Comparison of ENCODE assay signal across 25 cellular contexts in genomic region chr1:108865316-108865910, GRCh38. TPM values are rescaled to one million over a fixed set of nuclear protein-coding genes. Genes with fewer than 3 reads are reported as not detected.
A peak's percentile ranks its signal among the peaks of the same experiment; 100 is the strongest.
DNase-seq lines count a peak whose midpoint lies in the region; FAIRE-seq and TF ChIP-seq lines count a peak whose summit lies in the region.
"Had no signal": no experiment of that assay in that cellular context is flagged by ENCODE, and none has a peak within 500 bp of the region (broad histone marks: within the 10 kb centered on the region; RNA-seq: fewer than 3 reads in every experiment).

No MANE protein-coding gene starts in this region.

- H3K9me2 ChIP-seq in PC-9 (ENCODE audit: insufficient read depth), result no peaks in the 10 kb centered on the region

- DNase-seq in NCI-H510A treated with DMSO at 0.1 percent for 48 hours (lab: John Stamatoyannopoulos, UW), result peak; percentile 26
- DNase-seq in NCI-H510A (lab: John Stamatoyannopoulos, UW), result no peak
- peak; percentile 31 to 94 for DNase-seq in PC-9
- no peak for DNase-seq in esophagus squamous epithelium (lab: John Stamatoyannopoulos, UW)
- peak; percentile 31 for DNase-seq in small intestine
- no peak for DNase-seq in coronary artery (ENCODE audit: low spot score)
- DNase-seq in NCI-H128 (lab: John Stamatoyannopoulos, UW; ENCODE audit: unreplicated experiment), result no peak
- no peak for DNase-seq in activated CD4-positive, alpha-beta T cell treated with anti-CD3 and anti-CD28 coated beads, Interleukin-2, amount 50 U/mL, for 1 hour
- DNase-seq: 8988T; activated CD8-positive, alpha-beta memory T cell treated with anti-CD3 and anti-CD28 coated beads for 24 hours; activated T-cell treated with anti-CD3 and anti-CD28 coated beads, Interleukin-2, amount 50 U/mL, for 1 hour; CD4-positive, alpha-beta memory T cell; DMS79; effector memory CD8-positive, alpha-beta T cell; lower lobe of right lung; NCI-H1105 treated with DMSO at 0.1 percent for 48 hours; NCI-H2029 treated with DMSO at 0.1 percent for 48 hours; NCI-H446 treated with DMSO at 0.1 percent for 48 hours; psoas muscle; stimulated activated CD8-positive, alpha-beta memory T cell treated with anti-CD3 and anti-CD28 coated beads, Interleukin-4, amount 100 ng/mL, for 48 hours; upper lobe of right lung had no signal

- no peak for FAIRE-seq in small intestine (lab: Jason Lieb, UNC)
- FAIRE-seq: GM12891, keratinocyte had no signal

- no peak overlapping the region for H2AFZ ChIP-seq in PC-9

- no TSS peak for BruUV-seq in PC-9 (replicated peaks; lab: Mats Ljungman, UMichigan)

- TF ChIP-seq CTCF in PC-9 (conservative IDR thresholded peaks at IDR 0.05) (no peak), esophagus squamous epithelium (IDR thresholded peaks at IDR 0.05) (no peak), coronary artery (IDR thresholded peaks at IDR 0.05) (no peak)

- H3K4me3 ChIP-seq in PC-9 (no peak overlapping the region), esophagus squamous epithelium (no peak overlapping the region), small intestine (ENCODE audit: low read depth in 1 of 2, low read length in 2 of 2) (no peak overlapping the region), coronary artery (no peak overlapping the region)
- H3K4me3 ChIP-seq: HAP-1, lower lobe of right lung, psoas muscle, SJSA1, upper lobe of right lung had no signal

- H3K27ac ChIP-seq in PC-9 (peak overlapping the region; percentile 30; the same call in 1 of the 2 replicates), esophagus squamous epithelium (peak overlapping the region in 3 of 4 donors; percentile 40 to 68 (median 42)), small intestine (ENCODE audit: low read depth in 1 of 2, low read length in 1 of 2) (no peak overlapping the region), coronary artery (no peak overlapping the region)
- H3K27ac ChIP-seq: lower lobe of right lung, psoas muscle, SJSA1, upper lobe of right lung had no signal

- H3K36me3 ChIP-seq in PC-9 (ENCODE audit: low read depth) (no peaks in the 10 kb centered on the region), esophagus squamous epithelium (no peaks in the 10 kb centered on the region), small intestine (ENCODE audit: control insufficient read depth in 2 of 2, insufficient read depth in 2 of 2, low read length in 2 of 2) (no peaks in the 10 kb centered on the region)
- H3K36me3 ChIP-seq: HAP-1, lower lobe of right lung, SJSA1, upper lobe of right lung had no signal

- WGBS in esophagus squamous epithelium, 2 donors, result 45 to 62% methylated on average over 4 of the region's 4 CpGs
- 27 to 58% (median 38%) methylated on average over 4 of the region's 4 CpGs for WGBS in small intestine, 3 donors

- H3K27me3 ChIP-seq in PC-9 (ENCODE audit: insufficient read depth, low read depth) (no peaks in the 10 kb centered on the region), esophagus squamous epithelium (peaks cover 0 to 4% (median 0%) of the 10 kb centered on the region in 4 donors), small intestine (ENCODE audit: control insufficient read depth in 2 of 2, insufficient read depth in 2 of 2, low read length in 2 of 2) (no peaks in the 10 kb centered on the region)
- H3K27me3 ChIP-seq: SJSA1, upper lobe of right lung had no signal

- H3K9me3 ChIP-seq in PC-9 (ENCODE audit: insufficient read depth, low read depth), result no peaks in the 10 kb centered on the region
- H3K9me3 ChIP-seq in esophagus squamous epithelium, result no peaks in the 10 kb centered on the region
- no peaks in the 10 kb centered on the region for H3K9me3 ChIP-seq in small intestine (ENCODE audit: control insufficient read depth, low read depth)
- H3K9me3 ChIP-seq: HAP-1, lower lobe of right lung, psoas muscle, SJSA1, upper lobe of right lung had no signal

- CTCF ChIA-PET in PC-9 (lab: Charles Lee), result interaction anchor here (0.6 kb wide), 1 partner anchor 22 kb away, joined by 6 read pairs; no protein-coding TSS in a partner anchor

- H3K79me2 ChIP-seq in PC-9 (ENCODE audit: low read depth), result no peaks in the 10 kb centered on the region

- H3K4me2 ChIP-seq in PC-9, result peak overlapping the region; percentile 49

- peaks cover 12% of the 10 kb centered on the region for H3F3A ChIP-seq in PC-9 (ENCODE audit: insufficient read depth, low read depth)

- H3K4me1 ChIP-seq in PC-9 (replicated peaks; ENCODE audit: insufficient read depth), result peaks cover 16% of the 10 kb centered on the region
- peaks cover 0 to 16% (median 0%) of the 10 kb centered on the region in 3 donors for H3K4me1 ChIP-seq in esophagus squamous epithelium
- no peaks in the 10 kb centered on the region for H3K4me1 ChIP-seq in small intestine (ENCODE audit: control insufficient read depth in 2 of 2, insufficient read depth in 1 of 2, low read depth in 1 of 2, low read length in 1 of 2)
- H3K4me1 ChIP-seq: lower lobe of right lung, psoas muscle, SJSA1, upper lobe of right lung had no signal

- POLR2A ChIA-PET in PC-9 (lab: Charles Lee; ENCODE audit: unreplicated experiment), result interaction anchor here (0.6 kb wide), 2 partner anchors 11 to 13 kb away, joined by 3 to 10 read pairs; partner anchors contain the start of gene GPSM2

- intact Hi-C loops in PC-9 (cut with micrococcal nuclease; ENCODE audit: unreplicated experiment) (no loop called here), esophagus squamous epithelium (cut with DNase I) (no loop called here)

- TF ChIP-seq POLR2A in esophagus squamous epithelium (IDR thresholded peaks at IDR 0.05), result no peak

- no peaks in the 10 kb centered on the region for H4K20me1 ChIP-seq in PC-9 (ENCODE audit: insufficient read depth)

RNA-seq across cellular contexts. Expression of gene AKNAD1, which starts 8.5 kb away (rescaled TPM):
- total RNA-seq in PC-9 (2021), result not detected in 2 replicates
- 1 to 10 TPM in 2 of 4 donors, under 1 TPM in 1, not detected in 1; 0.09 to 4.8 (median 2.6) TPM for total RNA-seq in esophagus squamous epithelium
- under 1 TPM in 1 of 3 donors, not detected in 2; 0.22 TPM for polyA plus RNA-seq in small intestine
- total RNA-seq: CD4-positive, alpha-beta memory T cell had no signal
- polyA plus RNA-seq: CD4-positive, alpha-beta memory T cell had no signal

RNA-seq across cellular contexts. Expression of gene GPSM2, which starts 11.4 kb away (rescaled TPM):
- total RNA-seq in PC-9 (2021), result 51.5 and 51.7 TPM in 2 replicates
- 10 to 100 TPM; 57.3 to 89.6 (median 82.1) TPM for total RNA-seq in esophagus squamous epithelium
- polyA plus RNA-seq in small intestine, result 10 to 100 TPM in 1 of 3 donors, 1 to 10 TPM in 2; 4.1 to 21.5 (median 6.9) TPM

Comparison
In these comparisons a context has a peak if more than half of its experiments do, and no peak if none do; other contexts are left out.
1. DNase-seq: peak in NCI-H510A treated with DMSO at 0.1 percent for 48 hours (single experiment), PC-9 (2 of 2) and small intestine (single experiment); none in NCI-H510A (single experiment), esophagus squamous epithelium (single experiment), coronary artery (single experiment), NCI-H128 (single experiment) and activated CD4-positive, alpha-beta T cell treated with anti-CD3 and anti-CD28 coated beads, Interleukin-2, amount 50 U/mL, for 1 hour (single experiment).
2. H3K27ac ChIP-seq: peak in PC-9 (single experiment) and esophagus squamous epithelium (3 of 4); none in small intestine (0 of 2) and coronary artery (0 of 2).